3 cellular contexts compared by ENCODE assay signal in genomic region chr19:34992582-34992981, GRCh38. TPM values are rescaled to one million over a fixed set of nuclear protein-coding genes. Genes with fewer than 3 reads are reported as not detected.
"Had no signal": no experiment of that assay in that cellular context is flagged by ENCODE, and none has a peak within 500 bp of the region (broad histone marks: within the 10 kb centered on the region; RNA-seq: fewer than 3 reads in every experiment).

No MANE protein-coding gene starts in this region.

RNA-seq across cellular contexts. Expression of gene SCN1B, which starts 37.7 kb away (rescaled TPM):
- polyA plus RNA-seq: IgD-negative memory B cell had no signal

RNA-seq across cellular contexts. Expression of gene HPN, which starts 48.9 kb away (rescaled TPM):
- total RNA-seq: MCF 10A, SK-MEL-5 had no signal
- polyA plus RNA-seq: IgD-negative memory B cell had no signal
